Comparison of ENCODE assay signal across 11 cellular contexts in the genomic region with DNA sequence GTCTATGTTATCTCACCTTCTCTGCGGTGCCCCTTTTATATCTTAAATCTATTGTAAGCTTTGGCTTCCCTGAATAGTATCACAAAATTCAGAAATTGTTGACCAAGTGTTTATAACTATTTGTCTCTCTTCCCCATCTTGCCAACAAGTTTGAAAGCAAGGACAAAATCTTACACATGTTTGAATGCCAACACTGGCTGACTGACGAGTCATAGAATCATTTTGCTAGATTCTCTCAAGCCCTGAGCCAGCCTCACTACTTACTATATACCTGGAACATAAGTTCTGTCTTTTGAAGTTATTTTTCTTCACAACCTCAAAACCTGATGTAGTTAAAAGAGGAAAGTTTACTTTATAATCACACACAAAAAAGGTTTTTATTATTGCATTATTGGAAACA.
"Had no signal": no experiment of that assay in that cellular context is flagged by ENCODE, and none has a peak within 500 bp of the region (broad histone marks: within the 10 kb centered on the region; RNA-seq: fewer than 3 reads in every experiment).

No MANE protein-coding gene starts in this region.

- ATAC-seq: activated CD8-positive, alpha-beta T cell treated with anti-CD3 and anti-CD28 coated beads, Interleukin-2, amount 10 ng/mL, durations not matched to agents 7 days and 5 days; heart right ventricle; pancreas had no signal

- H3K4me3 ChIP-seq: esophagus squamous epithelium, heart right ventricle, pancreas, upper lobe of left lung had no signal

- DNase-seq: activated CD8-positive, alpha-beta memory T cell treated with anti-CD3 and anti-CD28 coated beads, Interleukin-2, amount 50 U/mL, for 48 hours; activated CD8-positive, alpha-beta T cell treated with anti-CD3 and anti-CD28 coated beads, Interleukin-2, amount 10 ng/mL, durations not matched to agents 7 days and 5 days; brain microvascular endothelial cell; cerebellar nuclear complex; esophagus squamous epithelium; heart right ventricle; mesendoderm; pancreas; stimulated activated CD4-positive, alpha-beta T cell treated with anti-CD3 and anti-CD28 coated beads, Interleukin-15, amount 100 ng/mL, for 24 hours; stimulated activated CD4-positive, alpha-beta T cell treated with anti-CD3 and anti-CD28 coated beads, Interleukin-4, amount 100 ng/mL, for 24 hours; upper lobe of left lung had no signal
